In genomic region chr15:30923429-30923828, GRCh38 we compare ENCODE assay signal across 16 cellular contexts. TPM values are rescaled to one million over a fixed set of nuclear protein-coding genes. Genes with fewer than 3 reads are reported as not detected.
DNase-seq lines count a peak whose midpoint lies in the region; ATAC-seq, FAIRE-seq and TF ChIP-seq lines count a peak whose summit lies in the region.
"Had no signal": no experiment of that assay in that cellular context is flagged by ENCODE, and none has a peak within 500 bp of the region (broad histone marks: within the 10 kb centered on the region; RNA-seq: fewer than 3 reads in every experiment).

No MANE protein-coding gene starts in this region.

- H3K9me3 ChIP-seq in iPS-18a (ENCODE audit: control insufficient read depth, low read depth, low read length), result no peaks in the 10 kb centered on the region
- H3K9me3 ChIP-seq: upper lobe of right lung had no signal

- peaks cover 33% of the 10 kb centered on the region for H3K4me1 ChIP-seq in iPS-18a (ENCODE audit: control insufficient read depth, low read depth, low read length)
- H3K4me1 ChIP-seq: upper lobe of right lung had no signal

- no peaks in the 10 kb centered on the region for H3K27me3 ChIP-seq in iPS-18a (ENCODE audit: control insufficient read depth, insufficient read depth, low read length)
- H3K27me3 ChIP-seq: upper lobe of right lung had no signal

- peak overlapping the region; percentile 98 for H3K27ac ChIP-seq in caudate nucleus (ENCODE audit: low read depth, low read length)
- H3K27ac ChIP-seq in iPS-18a (ENCODE audit: low read length), result peak overlapping the region; percentile 92
- H3K27ac ChIP-seq: KMS-11, upper lobe of right lung had no signal

- TF ChIP-seq POLR2A in GM12892 (IDR thresholded peaks at IDR 0.05; ENCODE audit: low read depth, low read length), result no peak

- no peak for FAIRE-seq in GM12892 (lab: Jason Lieb, UNC)
- FAIRE-seq: colon had no signal

- no peak for ATAC-seq in HG02973 (IDR thresholded peaks at IDR 0.05; ENCODE audit: unreplicated experiment)
- ATAC-seq: activated CD4-positive, alpha-beta T cell treated with anti-CD3 and anti-CD28 coated beads for 36 hours; upper lobe of right lung had no signal

- peaks cover 42% of the 10 kb centered on the region for H3K36me3 ChIP-seq in iPS-18a (ENCODE audit: control insufficient read depth, low read depth, low read length)

- intact Hi-C loops in posterior vena cava (cut with DNase I), result no loop called here

- no peak overlapping the region for H3K4me3 ChIP-seq in iPS-18a (ENCODE audit: low read length)
- H3K4me3 ChIP-seq: lung, upper lobe of right lung had no signal

- DNase-seq in COLO829 (ENCODE audit: low spot score), result peak; percentile 14
- DNase-seq in caudate nucleus (lab: John Stamatoyannopoulos, UW), result peak in 53 of 61 donors; percentile 18 to 88 (median 63)
- DNase-seq in retina, result peak; percentile 51
- no peak for DNase-seq in amniotic stem cell (lab: John Stamatoyannopoulos, UW)
- no peak for DNase-seq in GM12892 (ENCODE audit: insufficient read length)
- DNase-seq in posterior vena cava (ENCODE audit: low spot score), result no peak
- DNase-seq: activated CD4-positive, alpha-beta T cell treated with anti-CD3 and anti-CD28 coated beads for 36 hours; activated gamma-delta T cell treated with Interleukin-2 at 50 U/mL for 16 hours; DND-41; NCI-H2029; upper lobe of right lung had no signal

- peak overlapping the region; percentile 56 for H3K9ac ChIP-seq in iPS-18a (ENCODE audit: low read length)
- H3K9ac ChIP-seq: KMS-11 had no signal

RNA-seq across cellular contexts. Expression of gene FAN1, which starts 19.7 kb away (rescaled TPM):
- polyA plus RNA-seq in GM12892 (2012; ENCODE audit: missing spikeins), result 11.5 TPM
- 10 to 100 TPM in 1 of 2 donors, 1 to 10 TPM in 1; 4.0 to 13.8 TPM for total RNA-seq in posterior vena cava

Comparison
In these comparisons a context has a peak if more than half of its experiments do, and no peak if none do; other contexts are left out.
1. DNase-seq: peak in COLO829 (single experiment), caudate nucleus (53 of 61) and retina (single experiment); none in amniotic stem cell (single experiment), GM12892 (single experiment) and posterior vena cava (single experiment).